In the genomic region with DNA sequence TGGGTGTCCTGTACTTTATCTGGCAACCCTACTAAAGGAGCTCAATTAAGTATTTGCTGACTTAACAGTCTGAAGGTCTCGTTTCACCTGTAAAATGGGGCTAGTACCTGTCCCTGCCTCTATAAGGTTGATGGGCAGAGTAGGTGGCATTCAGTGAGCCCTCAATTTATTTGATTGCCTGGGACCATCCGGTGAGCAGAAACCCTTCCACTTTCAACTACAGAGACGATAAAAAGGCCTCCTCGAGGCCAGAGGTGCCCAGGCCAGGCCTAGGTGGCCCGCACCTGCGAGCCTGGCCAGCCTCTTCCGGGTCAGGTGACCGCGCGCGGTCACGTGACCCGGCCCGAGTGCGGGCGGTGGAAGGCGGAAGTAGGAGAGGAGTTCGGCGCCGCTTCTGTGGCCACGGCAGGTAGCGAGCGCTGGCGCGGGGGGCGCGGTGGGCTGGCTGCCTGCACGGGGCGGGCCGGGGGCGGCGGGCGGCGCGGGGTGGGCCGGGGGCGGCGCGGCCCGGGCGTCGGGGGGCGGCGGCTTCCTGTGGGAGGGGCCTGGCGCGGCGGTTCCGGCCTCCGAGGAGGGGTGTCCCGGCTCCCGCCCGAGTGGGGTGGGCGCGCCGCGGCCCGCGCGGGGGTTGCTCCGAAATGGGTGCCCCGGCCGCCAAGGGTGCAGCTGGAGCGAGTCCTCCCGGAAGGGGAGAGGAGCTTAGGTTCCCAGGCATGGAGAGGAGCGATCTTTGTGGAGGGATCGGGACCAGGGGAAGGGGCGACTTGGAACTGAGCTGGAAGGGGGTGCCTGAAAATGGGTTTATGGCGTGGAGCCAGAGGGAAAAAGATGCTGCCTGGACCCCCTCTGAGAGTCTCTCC, we compare ENCODE assay signal across 1 cellular context.
A peak's percentile ranks its signal among the peaks of the same experiment; 100 is the strongest.
TF ChIP-seq lines count a peak whose summit lies in the region.

TSS of gene WWP2 (plus strand) at position 350 of the 860 bp plus-strand sequence. CDS start 24,679 bp downstream, outside the sequence.

TF ChIP-seq in GM12878, 131 proteins besides CTCF, POLR2A, EP300 and RAD21 (continued from another document):
- TF ChIP-seq, protein P1, sequence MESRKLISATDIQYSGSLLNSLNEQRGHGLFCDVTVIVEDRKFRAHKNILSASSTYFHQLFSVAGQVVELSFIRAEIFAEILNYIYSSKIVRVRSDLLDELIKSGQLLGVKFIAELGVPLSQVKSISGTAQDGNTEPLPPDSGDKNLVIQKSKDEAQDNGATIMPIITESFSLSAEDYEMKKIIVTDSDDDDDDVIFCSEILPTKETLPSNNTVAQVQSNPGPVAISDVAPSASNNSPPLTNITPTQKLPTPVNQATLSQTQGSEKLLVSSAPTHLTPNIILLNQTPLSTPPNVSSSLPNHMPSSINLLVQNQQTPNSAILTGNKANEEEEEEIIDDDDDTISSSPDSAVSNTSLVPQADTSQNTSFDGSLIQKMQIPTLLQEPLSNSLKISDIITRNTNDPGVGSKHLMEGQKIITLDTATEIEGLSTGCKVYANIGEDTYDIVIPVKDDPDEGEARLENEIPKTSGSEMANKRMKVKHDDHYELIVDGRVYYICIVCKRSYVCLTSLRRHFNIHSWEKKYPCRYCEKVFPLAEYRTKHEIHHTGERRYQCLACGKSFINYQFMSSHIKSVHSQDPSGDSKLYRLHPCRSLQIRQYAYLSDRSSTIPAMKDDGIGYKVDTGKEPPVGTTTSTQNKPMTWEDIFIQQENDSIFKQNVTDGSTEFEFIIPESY (IDR thresholded peaks at IDR 0.05): no peak
- TF ChIP-seq KAT2A (conservative IDR thresholded peaks at IDR 0.05; ENCODE audit: control insufficient read depth, low read depth, low read length) (no peak), TARDBP (IDR thresholded peaks at IDR 0.05; ENCODE audit: borderline replicate concordance) (no peak), ETV6 (conservative IDR thresholded peaks at IDR 0.05 in 1 of 2, IDR thresholded peaks at IDR 0.05 in 1 of 2; ENCODE audit: borderline replicate concordance in 1 of 2, low read depth in 1 of 2) (no peak), E2F8 (IDR thresholded peaks at IDR 0.05; ENCODE audit: low read depth, partially characterized antibody) (no peak), STAT1 (conservative IDR thresholded peaks at IDR 0.05) (no peak; the same call in 1 of the 2 replicates), IKZF2 (IDR thresholded peaks at IDR 0.05) (0 out of 4 replicates have a peak, but pooled peaks of 1 of the 2 experiments have one; percentile 26), CREM (IDR thresholded peaks at IDR 0.05; ENCODE audit: low read depth) (no peak), POU2F2 (IDR thresholded peaks at IDR 0.05; ENCODE audit: borderline replicate concordance, low read depth, low read length) (peak; percentile 71; the same call in 2 of the 3 replicates), STAT3 (IDR thresholded peaks at IDR 0.05; ENCODE audit: low read depth, low read length) (no peak), NKRF (conservative IDR thresholded peaks at IDR 0.05) (peak; percentile 83), ESRRA (IDR thresholded peaks at IDR 0.05; ENCODE audit: low read length) (0 out of 2 replicates have a peak, but pooled peaks have one; percentile 30)
- TF ChIP-seq, protein P2, sequence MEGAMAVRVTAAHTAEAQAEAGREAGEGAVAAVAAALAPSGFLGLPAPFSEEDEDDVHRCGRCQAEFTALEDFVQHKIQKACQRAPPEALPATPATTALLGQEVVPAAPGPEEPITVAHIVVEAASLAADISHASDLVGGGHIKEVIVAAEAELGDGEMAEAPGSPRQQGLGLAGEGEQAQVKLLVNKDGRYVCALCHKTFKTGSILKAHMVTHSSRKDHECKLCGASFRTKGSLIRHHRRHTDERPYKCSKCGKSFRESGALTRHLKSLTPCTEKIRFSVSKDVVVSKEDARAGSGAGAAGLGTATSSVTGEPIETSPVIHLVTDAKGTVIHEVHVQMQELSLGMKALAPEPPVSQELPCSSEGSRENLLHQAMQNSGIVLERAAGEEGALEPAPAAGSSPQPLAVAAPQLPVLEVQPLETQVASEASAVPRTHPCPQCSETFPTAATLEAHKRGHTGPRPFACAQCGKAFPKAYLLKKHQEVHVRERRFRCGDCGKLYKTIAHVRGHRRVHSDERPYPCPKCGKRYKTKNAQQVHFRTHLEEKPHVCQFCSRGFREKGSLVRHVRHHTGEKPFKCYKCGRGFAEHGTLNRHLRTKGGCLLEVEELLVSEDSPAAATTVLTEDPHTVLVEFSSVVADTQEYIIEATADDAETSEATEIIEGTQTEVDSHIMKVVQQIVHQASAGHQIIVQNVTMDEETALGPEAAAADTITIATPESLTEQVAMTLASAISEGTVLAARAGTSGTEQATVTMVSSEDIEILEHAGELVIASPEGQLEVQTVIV (IDR thresholded peaks at IDR 0.05; ENCODE audit: borderline replicate concordance, partially characterized antibody): peak; percentile 38
